Comparison of ENCODE assay signal across 7 cellular contexts in genomic region chr4:100742045-100742444, GRCh38.
DNase-seq lines count a peak whose midpoint lies in the region; ATAC-seq and TF ChIP-seq lines count a peak whose summit lies in the region.

No MANE protein-coding gene starts in this region.

- H3K9me3 ChIP-seq in parathyroid adenoma (ENCODE audit: control insufficient read depth, low read length): no peaks in the 10 kb centered on the region
- H3K9me3 ChIP-seq in CD4-positive, alpha-beta memory T cell (ENCODE audit: control insufficient read depth in 1 of 2, low read length in 2 of 2): no peaks in the 10 kb centered on the region

- H3K79me2 ChIP-seq in parathyroid adenoma: no peaks in the 10 kb centered on the region

- H3K4me1 Mint-ChIP-seq in CD4-positive, alpha-beta memory T cell: peaks cover 0 to 1% (median 0%) of the 10 kb centered on the region in 4 donors

- no peak for DNase-seq in GM06990 (ENCODE audit: extremely low read depth, insufficient read length)
- peak; percentile 26 for DNase-seq in LNCaP clone FGC (ENCODE audit: low read depth)
- peak; percentile 77 to 86 for DNase-seq in cardiac fibroblast (ENCODE audit: low read depth in 2 of 2)
- DNase-seq in CD4-positive, alpha-beta memory T cell: no peak
- DNase-seq in SKM-1 treated with dmso at 0.1 percent for 144 hours (lab: John Stamatoyannopoulos, UW; ENCODE audit: unreplicated experiment): no peak
- DNase-seq in stimulated activated naive CD8-positive, alpha-beta T cell treated with anti-CD3 and anti-CD28 coated beads, Interleukin-15, Interleukin-2, amounts not matched to agents 100 U/mL and 50 U/mL, for 24 hours: no peak

- no peak overlapping the region for H3K4me3 Mint-ChIP-seq in CD4-positive, alpha-beta memory T cell

- H3K27me3 ChIP-seq in GM06990 (replicated peaks; ENCODE audit: control insufficient read depth, insufficient read depth, low read length) (no peaks in the 10 kb centered on the region), parathyroid adenoma (ENCODE audit: control insufficient read depth, insufficient read depth, low read length) (no peaks in the 10 kb centered on the region)
- H3K27me3 ChIP-seq in CD4-positive, alpha-beta memory T cell (ENCODE audit: insufficient read depth, low read length): no peaks in the 10 kb centered on the region

- no peak overlapping the region for H3K4me2 ChIP-seq in parathyroid adenoma (ENCODE audit: low read length)

- H3K9ac ChIP-seq in parathyroid adenoma: no peak overlapping the region

- intact Hi-C loops in CD4-positive, alpha-beta memory T cell (cut with micrococcal nuclease): no loop called here

- no peaks in the 10 kb centered on the region for H3K4me1 ChIP-seq in parathyroid adenoma
- no peaks in the 10 kb centered on the region for H3K4me1 ChIP-seq in CD4-positive, alpha-beta memory T cell (ENCODE audit: insufficient read depth, low read length)

- H3K4me3 ChIP-seq in GM06990 (replicated peaks; ENCODE audit: low read depth, low read length) (no peak overlapping the region), LNCaP clone FGC (ENCODE audit: low read depth, low read length) (no peak overlapping the region), cardiac fibroblast (replicated peaks in 1 of 2; ENCODE audit: low read depth in 2 of 2, low read length in 2 of 2) (no peak overlapping the region), parathyroid adenoma (ENCODE audit: low read depth, low read length) (no peak overlapping the region)
- H3K4me3 ChIP-seq in CD4-positive, alpha-beta memory T cell (ENCODE audit: low read length in 2 of 2): no peak overlapping the region

- peaks cover 2 to 3% of the 10 kb centered on the region in 2 donors for H3K27me3 Mint-ChIP-seq in CD4-positive, alpha-beta memory T cell

- ATAC-seq in stimulated activated naive CD8-positive, alpha-beta T cell treated with anti-CD3 and anti-CD28 coated beads, Interleukin-15, Interleukin-2, amounts not matched to agents 100 U/mL and 50 U/mL, for 24 hours: no peak

- peak; percentile 45 for TF ChIP-seq CTCF in GM06990 (IDR thresholded peaks at IDR 0.05; ENCODE audit: insufficient read depth, low read length, poor library complexity, severe bottlenecking)
- TF ChIP-seq CTCF in LNCaP clone FGC (IDR thresholded peaks at IDR 0.05; ENCODE audit: control insufficient read depth, extremely low read depth, insufficient read depth): peak; percentile 48
- TF ChIP-seq CTCF in cardiac fibroblast (IDR thresholded peaks at IDR 0.05; ENCODE audit: low read depth, low read length): peak; percentile 61
- TF ChIP-seq CTCF in parathyroid adenoma (IDR thresholded peaks at IDR 0.05): peak; percentile 44

- CTCF ChIA-PET in CD4-positive, alpha-beta memory T cell (lab: Charles Lee; ENCODE audit: partially characterized antibody): no interaction called here

- H3K36me3 Mint-ChIP-seq in CD4-positive, alpha-beta memory T cell: no peaks in the 10 kb centered on the region

- no peak overlapping the region for H3K27ac ChIP-seq in parathyroid adenoma
- H3K27ac ChIP-seq in CD4-positive, alpha-beta memory T cell (ENCODE audit: low read depth, low read length): no peak overlapping the region

- no peak overlapping the region for H3K27ac Mint-ChIP-seq in CD4-positive, alpha-beta memory T cell

- no peaks in the 10 kb centered on the region for H3K36me3 ChIP-seq in GM06990 (ENCODE audit: control insufficient read depth, insufficient read depth, low read length)
- no peaks in the 10 kb centered on the region for H3K36me3 ChIP-seq in parathyroid adenoma (ENCODE audit: control insufficient read depth, insufficient read depth, low read length)
- no peaks in the 10 kb centered on the region for H3K36me3 ChIP-seq in CD4-positive, alpha-beta memory T cell (ENCODE audit: insufficient read depth, low read length)

- no peaks in the 10 kb centered on the region for H3K9me3 Mint-ChIP-seq in CD4-positive, alpha-beta memory T cell

- H2AFZ ChIP-seq in parathyroid adenoma: no peak overlapping the region

- POLR2A ChIA-PET in CD4-positive, alpha-beta memory T cell (lab: Charles Lee; ENCODE audit: partially characterized antibody): no interaction called here

Comparison
In these comparisons a context has a peak if more than half of its experiments do, and no peak if none do; other contexts are left out.
1. DNase-seq: peak in LNCaP clone FGC (single experiment) and cardiac fibroblast (2 of 2); none in GM06990 (single experiment), CD4-positive, alpha-beta memory T cell (0 of 5), SKM-1 treated with dmso at 0.1 percent for 144 hours (single experiment) and stimulated activated naive CD8-positive, alpha-beta T cell treated with anti-CD3 and anti-CD28 coated beads, Interleukin-15, Interleukin-2, amounts not matched to agents 100 U/mL and 50 U/mL, for 24 hours (single experiment).
2. Peak in every context shown above with its lines, with median percentiles within 50 percentile points of each other: CTCF ChIP-seq.